Comparison of ENCODE assay signal across 24 cellular contexts in the genomic region with DNA sequence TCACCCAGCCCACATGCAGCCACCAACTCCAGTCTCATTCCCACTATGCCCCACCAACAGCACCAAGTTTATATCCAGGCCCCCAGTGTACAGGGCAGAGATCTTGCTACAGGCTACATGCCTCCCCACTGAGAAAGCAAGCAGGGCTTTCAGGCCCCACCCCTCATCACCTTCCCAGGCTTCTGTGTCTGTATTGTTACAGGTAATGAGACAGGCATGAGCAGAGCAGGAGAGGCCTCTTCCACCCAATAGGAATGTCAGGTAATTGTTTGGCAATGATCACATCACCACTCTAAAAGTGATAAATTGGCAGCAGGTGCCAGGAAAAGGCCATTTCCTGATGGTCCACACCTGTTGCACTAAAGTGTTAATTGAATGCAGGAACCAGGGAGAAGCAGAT.
A peak's percentile ranks its signal among the peaks of the same experiment; 100 is the strongest.
DNase-seq lines count a peak whose midpoint lies in the region; ATAC-seq lines count a peak whose summit lies in the region.
"Had no signal": no experiment of that assay in that cellular context is flagged by ENCODE, and none has a peak within 500 bp of the region (broad histone marks: within the 10 kb centered on the region; RNA-seq: fewer than 3 reads in every experiment).

No MANE protein-coding gene starts in this region.

- no peak for ATAC-seq in HG03439 (IDR thresholded peaks at IDR 0.05; ENCODE audit: unreplicated experiment)
- ATAC-seq: left ventricle myocardium superior, PC-3 had no signal

- H3K27ac ChIP-seq in epithelial cell of prostate: peak overlapping the region; percentile 56
- H3K27ac ChIP-seq: coronary artery, KMS-11, ovary, SK-N-MC had no signal

- peak; percentile 30 for DNase-seq in DMS153 treated with DMSO at 0.1 percent for 48 hours (lab: John Stamatoyannopoulos, UW; ENCODE audit: unreplicated experiment)
- DNase-seq in NCI-H2029 (lab: John Stamatoyannopoulos, UW): peak; percentile 86
- DNase-seq in NCI-H510A (lab: John Stamatoyannopoulos, UW): peak; percentile 41
- DNase-seq in epithelial cell of prostate (ENCODE audit: low read depth, low spot score): no peak
- DNase-seq in activated naive CD4-positive, alpha-beta T cell (lab: John Stamatoyannopoulos, UW): no peak
- no peak for DNase-seq in stimulated activated CD4-positive, alpha-beta T cell treated with anti-CD3 and anti-CD28 coated beads, Interleukin-2, amount 100 ng/mL, for 48 hours
- DNase-seq: activated CD4-positive, alpha-beta T cell treated with anti-CD3 and anti-CD28 coated beads, Interleukin-2, amount 50 U/mL, for 48 hours; activated gamma-delta T cell treated with Interleukin-2 at 50 U/mL for 16 hours; activated T-cell treated with anti-CD3 and anti-CD28 coated beads, Interleukin-2, amount 50 U/mL, for 48 hours; caudate nucleus; CD4-positive, alpha-beta memory T cell; effector CD8-positive, alpha-beta T cell; left ventricle myocardium superior; mesendoderm; MG63; NCI-H446; NK-92 treated with Interleukin-12 subunit alpha and Interleukin-12 subunit beta, amount 100 ng/mL, for 24 hours; ovary; PC-3; stimulated activated naive CD4-positive, alpha-beta T cell treated with Interleukin-2 at 50 U/mL for 16 hours had no signal

Comparison
In these comparisons a context has a peak if more than half of its experiments do, and no peak if none do; other contexts are left out.
1. DNase-seq: peak in DMS153 treated with DMSO at 0.1 percent for 48 hours (single experiment), NCI-H2029 (single experiment) and NCI-H510A (single experiment); none in epithelial cell of prostate (single experiment), activated naive CD4-positive, alpha-beta T cell (0 of 4) and stimulated activated CD4-positive, alpha-beta T cell treated with anti-CD3 and anti-CD28 coated beads, Interleukin-2, amount 100 ng/mL, for 48 hours (0 of 2).